ENCODE assay signal across 10 cellular contexts in genomic region chr5:35938518-35939227, GRCh38. TPM values are rescaled to one million over a fixed set of nuclear protein-coding genes. Genes with fewer than 3 reads are reported as not detected.
DNase-seq lines count a peak whose midpoint lies in the region; ATAC-seq and TF ChIP-seq lines count a peak whose summit lies in the region.
"Had no signal": no experiment of that assay in that cellular context is flagged by ENCODE, and none has a peak within 500 bp of the region (broad histone marks: within the 10 kb centered on the region; RNA-seq: fewer than 3 reads in every experiment).

Gene CAPSL, minus strand, starts transcription at chr5:35938622. Its CDS starts 17,502 bp downstream, at chr5:35921120.

- H3K4me3 ChIP-seq in trophoblast cell (ENCODE audit: low read depth, low read length): no peak within 1 kb of the TSS

- no peak within 1 kb of the TSS for H2AFZ ChIP-seq in trophoblast cell (ENCODE audit: insufficient read depth, low read length, poor library complexity)

- H3K18ac ChIP-seq in trophoblast cell (ENCODE audit: low read length): no peak within 1 kb of the TSS

- H3K27me3 ChIP-seq in trophoblast cell (ENCODE audit: insufficient read depth, low read length): no peaks in the 10 kb centered on the region

- WGBS in trophoblast cell (ENCODE audit: extremely low coverage, insufficient coverage, insufficient read length): no CpG with 5 or more reads among the region's 2 CpGs

- H3K36me3 ChIP-seq in trophoblast cell (ENCODE audit: control insufficient read depth in 1 of 2, insufficient read depth in 2 of 2, low read length in 2 of 2): no peaks in the 10 kb centered on the region

- H3K4me1 ChIP-seq in trophoblast cell (ENCODE audit: control insufficient read depth in 1 of 2, insufficient read depth in 2 of 2, low read length in 2 of 2): no peaks in the 10 kb centered on the region

- no peak within 1 kb of the TSS for H2AK5ac ChIP-seq in trophoblast cell (ENCODE audit: low read length)

- H2BK12ac ChIP-seq in trophoblast cell (ENCODE audit: low read length): no peak within 1 kb of the TSS

- H3K79me1 ChIP-seq in trophoblast cell (ENCODE audit: low read length): no peaks in the 10 kb centered on the region

- H3K9me3 ChIP-seq in trophoblast cell (ENCODE audit: insufficient read depth, low read depth, low read length): no peaks in the 10 kb centered on the region

- H4K91ac ChIP-seq in trophoblast cell (ENCODE audit: low read depth, low read length): no peak within 1 kb of the TSS

- no peak within 1 kb of the TSS for H2BK120ac ChIP-seq in trophoblast cell (ENCODE audit: insufficient read depth, low read length, poor library complexity)

- H4K12ac ChIP-seq in trophoblast cell (ENCODE audit: low read depth, low read length): no peak within 1 kb of the TSS

- no peak within 1 kb of the TSS for H3K27ac ChIP-seq in trophoblast cell (ENCODE audit: low read depth, low read length)

- no peak within 1 kb of the TSS for H3K14ac ChIP-seq in trophoblast cell (ENCODE audit: low read length)

- DNase-seq in GM13977 (ENCODE audit: low spot score): peak; percentile 28
- peak; percentile 28 for DNase-seq in NCI-H446 treated with DMSO at 0.1 percent for 48 hours (lab: John Stamatoyannopoulos, UW)
- peak; percentile 13 to 39 for DNase-seq in trophoblast cell
- DNase-seq in GDM1 (lab: John Stamatoyannopoulos, UW): no peak
- DNase-seq in activated T-cell treated with anti-CD3 and anti-CD28 coated beads, Interleukin-2, amount 50 U/mL, for 1 hour: no peak
- DNase-seq in cortex of kidney (lab: John Stamatoyannopoulos, UW): no peak
- DNase-seq: activated CD4-positive, alpha-beta T cell treated with anti-CD3 and anti-CD28 coated beads, Interleukin-2, amount 50 U/mL, for 48 hours; naive thymus-derived CD8-positive, alpha-beta T cell had no signal

- H3K23ac ChIP-seq in trophoblast cell (ENCODE audit: low read length): peak within 1 kb of the TSS; percentile 81

- no peak within 1 kb of the TSS for H3K9ac ChIP-seq in trophoblast cell (ENCODE audit: low read length)

- H4K8ac ChIP-seq in trophoblast cell (ENCODE audit: low read depth, low read length): no peak within 1 kb of the TSS

- no peaks in the 10 kb centered on the region for H3K79me2 ChIP-seq in trophoblast cell (ENCODE audit: control insufficient read depth, insufficient read depth, low read length, poor library complexity)

- H2BK5ac ChIP-seq in trophoblast cell (ENCODE audit: low read depth, low read length, poor library complexity): no peak within 1 kb of the TSS

- H3K4me2 ChIP-seq in trophoblast cell (ENCODE audit: low read length): peak within 1 kb of the TSS; percentile 29

- ATAC-seq in esophagus mucosa (peak; percentile 39), GM21528 (IDR thresholded peaks at IDR 0.05; ENCODE audit: low FRiP score, unreplicated experiment) (no peak)

- in situ Hi-C loops in GM13977 (cut with MboI; ENCODE audit: low pct_unique_long_range_greater_than_20kb, low sequenced_read_pairs, unreplicated experiment): loop anchor here (25.0 kb wide), 2 partner anchors 301 to 851 kb away; no protein-coding TSS in a partner anchor

- H3K4ac ChIP-seq in trophoblast cell (ENCODE audit: low read depth, low read length): no peak within 1 kb of the TSS

- TF ChIP-seq CTCF in GM13977 (IDR thresholded peaks at IDR 0.05; ENCODE audit: extremely low read depth, insufficient read depth, missing control alignments): no peak

RNA-seq across cellular contexts. Expression of gene CAPSL, which starts in this region (rescaled TPM):
- not detected for total RNA-seq in esophagus mucosa
- polyA plus RNA-seq in trophoblast cell (2013): not detected in 2 replicates
- total RNA-seq: naive thymus-derived CD8-positive, alpha-beta T cell had no signal
- polyA plus RNA-seq: naive thymus-derived CD8-positive, alpha-beta T cell had no signal

Comparison
In these comparisons a context has a peak if more than half of its experiments do, and no peak if none do; other contexts are left out.
1. Peak in ATAC-seq in esophagus mucosa; RNA of the gene not detected or under 1 TPM.
2. DNase-seq: peak in GM13977 (single experiment), NCI-H446 treated with DMSO at 0.1 percent for 48 hours (single experiment) and trophoblast cell (2 of 2); none in GDM1 (single experiment), activated T-cell treated with anti-CD3 and anti-CD28 coated beads, Interleukin-2, amount 50 U/mL, for 1 hour (single experiment) and cortex of kidney (single experiment).